Comparison of ENCODE assay signal across 24 cellular contexts in genomic region chr17:15507001-15507400, GRCh38. TPM values are rescaled to one million over a fixed set of nuclear protein-coding genes. Genes with fewer than 3 reads are reported as not detected.
DNase-seq lines count a peak whose midpoint lies in the region; TF ChIP-seq lines count a peak whose summit lies in the region.
"Had no signal": no experiment of that assay in that cellular context is flagged by ENCODE, and none has a peak within 500 bp of the region (broad histone marks: within the 10 kb centered on the region; RNA-seq: fewer than 3 reads in every experiment).

No MANE protein-coding gene starts in this region.

- no peak overlapping the region for H3K9ac ChIP-seq in neuronal stem cell (ENCODE audit: low read depth, low read length, poor library complexity)
- H3K9ac ChIP-seq: BLaER1 treated with 17β-estradiol and CSF1 and Interleukin-3, amounts not matched to agents 10 nM and 100 nM had no signal

- no peaks in the 10 kb centered on the region for H3K79me1 ChIP-seq in neuronal stem cell (ENCODE audit: low read depth, low read length)

- H4K8ac ChIP-seq in neuronal stem cell (ENCODE audit: low read depth, low read length): no peak overlapping the region

- no peaks in the 10 kb centered on the region for H3K9me3 Mint-ChIP-seq in endothelial cell (ENCODE audit: unreplicated experiment)
- H3K9me3 Mint-ChIP-seq: CD4-positive, alpha-beta T cell; CD8-positive, alpha-beta T cell had no signal

- TF ChIP-seq CTCF in right atrium auricular region (IDR thresholded peaks at IDR 0.05) (no peak), left ventricle myocardium inferior (IDR thresholded peaks at IDR 0.05; ENCODE audit: borderline replicate concordance) (no peak), endothelial cell (IDR thresholded peaks at IDR 0.05; ENCODE audit: unreplicated experiment) (no peak), GM13976 (IDR thresholded peaks at IDR 0.05; ENCODE audit: borderline replicate concordance, control extremely low read depth, extremely low read depth, insufficient read depth, missing control alignments) (no peak)

- DNase-seq in right atrium auricular region (ENCODE audit: low spot score) (peak; percentile 18), left ventricle myocardium inferior (no peak), endothelial cell (ENCODE audit: low spot score) (no peak), neuronal stem cell (ENCODE audit: low spot score) (no peak), medulla oblongata (ENCODE audit: extremely low spot score) (no peak), GM13976 (ENCODE audit: low spot score) (no peak)
- DNase-seq: AML-193; Caco-2; Calu3; CD4-positive, alpha-beta T cell; CD8-positive, alpha-beta T cell; DMS 273 treated with DMSO at 0.1 percent for 48 hours; DMS153; DMS53; DMS79; DND-41; EL; GDM1 had no signal

- no peak overlapping the region for H3K18ac ChIP-seq in neuronal stem cell (ENCODE audit: low read length)

- intact Hi-C loops in left ventricle myocardium inferior (cut with micrococcal nuclease): no loop called here

- no peak overlapping the region for H2BK12ac ChIP-seq in neuronal stem cell (ENCODE audit: low read length)

- H3K27me3 ChIP-seq in right atrium auricular region: no peaks in the 10 kb centered on the region
- no peaks in the 10 kb centered on the region for H3K27me3 ChIP-seq in left ventricle myocardium inferior (ENCODE audit: low read depth)
- no peaks in the 10 kb centered on the region for H3K27me3 ChIP-seq in neuronal stem cell (ENCODE audit: control insufficient read depth in 3 of 3, insufficient read depth in 3 of 3, low read depth in 1 of 3, low read length in 3 of 3)
- H3K27me3 ChIP-seq: BLaER1 treated with 17β-estradiol and CSF1 and Interleukin-3, amounts not matched to agents 10 nM and 100 nM had no signal

- no peak overlapping the region for H2BK120ac ChIP-seq in neuronal stem cell (ENCODE audit: low read depth, low read length)

- H3K27ac Mint-ChIP-seq in endothelial cell (ENCODE audit: unreplicated experiment): no peak overlapping the region
- H3K27ac Mint-ChIP-seq: B cell; CD4-positive, alpha-beta T cell; CD8-positive, alpha-beta T cell had no signal

- no peak overlapping the region for H2AK5ac ChIP-seq in neuronal stem cell (ENCODE audit: low read depth, low read length)

- H3K9me3 ChIP-seq in right atrium auricular region: no peaks in the 10 kb centered on the region
- no peaks in the 10 kb centered on the region for H3K9me3 ChIP-seq in left ventricle myocardium inferior (replicated peaks)
- peaks cover 0 to 2% of the 10 kb centered on the region in 2 donors for H3K9me3 ChIP-seq in neuronal stem cell (replicated peaks in 1 of 2; ENCODE audit: control insufficient read depth in 2 of 2, insufficient read depth in 1 of 2, low read depth in 1 of 2, low read length in 2 of 2)
- H3K9me3 ChIP-seq: A549; BLaER1 treated with 17β-estradiol and CSF1 and Interleukin-3, amounts not matched to agents 10 nM and 100 nM; Caco-2 had no signal

- H3K36me3 ChIP-seq in right atrium auricular region (no peaks in the 10 kb centered on the region), left ventricle myocardium inferior (peaks cover 6% of the 10 kb centered on the region), neuronal stem cell (replicated peaks in 1 of 2; ENCODE audit: control insufficient read depth in 2 of 2, insufficient read depth in 2 of 2, low read length in 2 of 2) (peaks cover 7 to 8% of the 10 kb centered on the region in 2 donors)
- H3K36me3 ChIP-seq: BLaER1 treated with 17β-estradiol and CSF1 and Interleukin-3, amounts not matched to agents 10 nM and 100 nM had no signal

- no peak overlapping the region for H2AFZ ChIP-seq in neuronal stem cell (ENCODE audit: low read length)

- H3K4ac ChIP-seq in neuronal stem cell (ENCODE audit: low read length): no peak overlapping the region

- H2BK5ac ChIP-seq in neuronal stem cell (ENCODE audit: low read length): peak overlapping the region; percentile 59

- H2BK15ac ChIP-seq in neuronal stem cell (ENCODE audit: low read length): no peak overlapping the region

- H3K4me1 Mint-ChIP-seq in endothelial cell (ENCODE audit: unreplicated experiment): peaks cover 21% of the 10 kb centered on the region

- peaks cover 0 to 13% of the 10 kb centered on the region in 2 donors for H3K4me1 ChIP-seq in right atrium auricular region
- H3K4me1 ChIP-seq in left ventricle myocardium inferior: peaks cover 37% of the 10 kb centered on the region
- peaks cover 2 to 3% of the 10 kb centered on the region in 2 donors for H3K4me1 ChIP-seq in neuronal stem cell (ENCODE audit: control insufficient read depth in 2 of 2, insufficient read depth in 1 of 2, low read depth in 1 of 2, low read length in 2 of 2)
- H3K4me1 ChIP-seq: Caco-2 had no signal

- H3K27ac ChIP-seq in right atrium auricular region (no peak overlapping the region), left ventricle myocardium inferior (replicated peaks) (no peak overlapping the region), neuronal stem cell (replicated peaks; ENCODE audit: low read length) (no peak overlapping the region)
- H3K27ac ChIP-seq: 22Rv1; A549; BLaER1 treated with 17β-estradiol and CSF1 and Interleukin-3, amounts not matched to agents 10 nM and 100 nM; C4-2B had no signal

- no CpG with 5 or more reads among the region's 9 CpGs for WGBS in neuronal stem cell (ENCODE audit: extremely low coverage in 2 of 2, insufficient read length in 2 of 2, insufficient replicate concordance in 1 of 2), 2 donors

- in situ Hi-C loops in GM13976 (cut with MboI; ENCODE audit: low sequenced_read_pairs, unreplicated experiment): loop anchor here (10.0 kb wide), 1 partner anchor 252 kb away; no protein-coding TSS in a partner anchor

- H4K91ac ChIP-seq in neuronal stem cell (ENCODE audit: low read depth, low read length, poor library complexity): no peak overlapping the region

- H3K23ac ChIP-seq in neuronal stem cell (ENCODE audit: low read depth, low read length, poor library complexity): no peak overlapping the region

- H3K27me3 Mint-ChIP-seq in endothelial cell (ENCODE audit: unreplicated experiment): peaks cover 5% of the 10 kb centered on the region
- H3K27me3 Mint-ChIP-seq: B cell; CD4-positive, alpha-beta T cell had no signal

- peak overlapping the region; percentile 25 for H3K4me3 Mint-ChIP-seq in endothelial cell (ENCODE audit: unreplicated experiment)
- H3K4me3 Mint-ChIP-seq: B cell; CD4-positive, alpha-beta T cell; CD8-positive, alpha-beta T cell had no signal

- H3K4me2 ChIP-seq in neuronal stem cell (ENCODE audit: insufficient read depth, low read length, poor library complexity, severe bottlenecking): no peak overlapping the region
- H3K4me2 ChIP-seq: A549; BLaER1 treated with 17β-estradiol and CSF1 and Interleukin-3, amounts not matched to agents 10 nM and 100 nM had no signal

- peaks cover 21% of the 10 kb centered on the region for H3K36me3 Mint-ChIP-seq in endothelial cell (ENCODE audit: low read depth, unreplicated experiment)

- H3K14ac ChIP-seq in neuronal stem cell (ENCODE audit: low read length): no peak overlapping the region

- no peak overlapping the region for H3K4me3 ChIP-seq in right atrium auricular region
- H3K4me3 ChIP-seq in left ventricle myocardium inferior: no peak overlapping the region
- no peak overlapping the region for H3K4me3 ChIP-seq in neuronal stem cell (ENCODE audit: low read length in 2 of 2)
- H3K4me3 ChIP-seq: A549; BLaER1 treated with 17β-estradiol and CSF1 and Interleukin-3, amounts not matched to agents 10 nM and 100 nM; GM12878 had no signal

RNA-seq across cellular contexts. Expression of gene CDRT4, which starts 39.6 kb away (rescaled TPM):
- total RNA-seq in right atrium auricular region (under 1 TPM in 1 of 2 donors, not detected in 1; 0.94 TPM), left ventricle myocardium inferior (1.4 TPM), endothelial cell (ENCODE audit: unreplicated experiment) (11.7 TPM)
- polyA plus RNA-seq in neuronal stem cell (2013, experiment 1 of 2): 10.4 TPM
- polyA plus RNA-seq in neuronal stem cell (2013, experiment 2 of 2): 12.6 TPM

RNA-seq across cellular contexts. Expression of gene TVP23C, which starts 56.3 kb away (rescaled TPM):
- total RNA-seq in right atrium auricular region (1 to 10 TPM; 3.3 to 5.3 TPM), left ventricle myocardium inferior (4.8 TPM), endothelial cell (ENCODE audit: unreplicated experiment) (23.1 TPM)
- 3.4 TPM for polyA plus RNA-seq in neuronal stem cell (2013, experiment 1 of 2)
- 4.6 TPM for polyA plus RNA-seq in neuronal stem cell (2013, experiment 2 of 2)
